ENCODE assay signal across 8 cellular contexts in the genomic region with DNA sequence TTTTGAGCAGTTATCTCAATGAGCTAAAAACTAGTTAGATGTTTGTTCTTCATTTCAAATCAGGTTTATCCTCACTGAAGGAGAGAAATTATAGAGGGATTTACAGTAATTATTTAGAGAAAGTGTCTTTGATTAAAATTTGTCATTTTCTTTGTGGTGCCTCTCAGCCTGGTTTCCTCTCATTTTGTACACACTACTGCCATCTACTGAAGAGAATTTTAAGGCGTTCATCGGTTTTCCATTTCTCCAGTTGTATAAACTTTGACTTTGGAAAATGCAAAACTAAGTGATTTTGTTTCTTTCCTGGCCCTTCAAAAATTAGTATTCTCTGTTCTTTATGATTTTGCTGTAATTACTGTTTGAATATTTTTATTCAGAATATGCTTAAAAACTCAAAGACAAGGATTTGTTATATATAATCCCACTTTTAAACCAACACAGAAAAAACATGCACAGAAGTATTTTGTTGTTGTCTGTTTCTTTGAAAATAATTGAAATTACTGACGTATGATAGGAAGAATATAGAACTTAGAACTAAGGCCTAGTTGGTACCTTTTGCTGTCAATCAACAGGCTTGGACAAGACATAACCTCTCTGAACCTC.
A peak's percentile ranks its signal among the peaks of the same experiment; 100 is the strongest.
DNase-seq lines count a peak whose midpoint lies in the region; ATAC-seq, FAIRE-seq and TF ChIP-seq lines count a peak whose summit lies in the region.

No MANE protein-coding gene starts in this region.

- H3K27ac Mint-ChIP-seq in nephron = peak overlapping the region in 1 of 3 experiments; percentile 33

- no peaks in the 10 kb centered on the region for H3K27me3 Mint-ChIP-seq in nephron (ENCODE audit: low read depth)

- no peak overlapping the region for H3K4me3 Mint-ChIP-seq in nephron

- peak; percentile 66 to 71 (median 69) for TF ChIP-seq CTCF in nephron (IDR thresholded peaks at IDR 0.05; ENCODE audit: unreplicated experiment in 3 of 3)

- peak; percentile 88 for FAIRE-seq in colon (lab: Jason Lieb, UNC)

- no peaks in the 10 kb centered on the region for H3K9me3 Mint-ChIP-seq in nephron

- peaks cover 23% of the 10 kb centered on the region for H3K4me1 Mint-ChIP-seq in nephron

- no peak for ATAC-seq in GM18511 (IDR thresholded peaks at IDR 0.05; ENCODE audit: unreplicated experiment)
- ATAC-seq in activated CD4-positive, CD25-positive, alpha-beta regulatory T cell treated with anti-CD3 and anti-CD28 coated beads, Interleukin-2, amount 50 U/mL, for 24 hours = no peak

- peaks cover 39% of the 10 kb centered on the region for H3K36me3 Mint-ChIP-seq in nephron (ENCODE audit: low read depth)

- DNase-seq in NCI-H2081 (lab: John Stamatoyannopoulos, UW) (peak; percentile 7 to 39), NCI-H2081 treated with DMSO at 0.1 percent for 48 hours (lab: John Stamatoyannopoulos, UW) (no peak), NCI-H446 (lab: John Stamatoyannopoulos, UW) (peak; percentile 10 to 61), NCI-H187 treated with DMSO at 0.1 percent for 48 hours (lab: John Stamatoyannopoulos, UW) (no peak)

Comparison
In these comparisons a context has a peak if more than half of its experiments do, and no peak if none do; other contexts are left out.
1. DNase-seq: peak in NCI-H2081 (2 of 2) and NCI-H446 (2 of 2); none in NCI-H2081 treated with DMSO at 0.1 percent for 48 hours (single experiment) and NCI-H187 treated with DMSO at 0.1 percent for 48 hours (single experiment).